1 cellular context compared by ENCODE assay signal in genomic region chr9:134493471-134494272, GRCh38.
TF ChIP-seq lines count a peak whose summit lies in the region.

No MANE protein-coding gene starts in this region.

TF ChIP-seq in H1, 55 proteins besides CTCF, POLR2A, EP300 and RAD21 (continued from another document):
- TF ChIP-seq E2F6 (IDR thresholded peaks at IDR 0.05) (no peak), CBX8 (IDR thresholded peaks at IDR 0.05; ENCODE audit: borderline replicate concordance, low read depth, low read length) (no peak), EGR1 (IDR thresholded peaks at IDR 0.05; ENCODE audit: borderline replicate concordance, low read depth, low read length) (no peak), CBX5 (IDR thresholded peaks at IDR 0.05; ENCODE audit: low read depth, low read length) (no peak), GTF2F1 (IDR thresholded peaks at IDR 0.05; ENCODE audit: borderline replicate concordance, low read depth, low read length) (no peak), YY1 (IDR thresholded peaks at IDR 0.05; ENCODE audit: low read depth, low read length) (no peak), SIN3A (conservative IDR thresholded peaks at IDR 0.05 in 1 of 2, IDR thresholded peaks at IDR 0.05 in 1 of 2; ENCODE audit: low read depth in 1 of 2, low read length in 2 of 2) (no peak)
